In genomic region chr12:129863938-129864337, GRCh38 we compare ENCODE assay signal across 3 cellular contexts.
TF ChIP-seq lines count a peak whose summit lies in the region.

No MANE protein-coding gene starts in this region.

TF ChIP-seq in SK-N-SH, 30 proteins besides CTCF, POLR2A, EP300 and RAD21:
- no peak for TF ChIP-seq NFIC (IDR thresholded peaks at IDR 0.05; ENCODE audit: borderline replicate concordance)
- no peak for TF ChIP-seq TEAD4 (IDR thresholded peaks at IDR 0.05; ENCODE audit: borderline replicate concordance, insufficient read depth)
- TF ChIP-seq RFX5 (IDR thresholded peaks at IDR 0.05; ENCODE audit: low read length): no peak
- no peak for TF ChIP-seq USF1 (IDR thresholded peaks at IDR 0.05; ENCODE audit: borderline replicate concordance, low read depth)
- no peak for TF ChIP-seq TAF1 (IDR thresholded peaks at IDR 0.05; ENCODE audit: borderline replicate concordance, low read depth, low read length)
- no peak for TF ChIP-seq SMC3 (IDR thresholded peaks at IDR 0.05; ENCODE audit: low read depth, low read length)
- no peak for TF ChIP-seq ELF1 (IDR thresholded peaks at IDR 0.05)
- no peak for TF ChIP-seq MEF2A (IDR thresholded peaks at IDR 0.05; ENCODE audit: borderline replicate concordance, low read depth)
- TF ChIP-seq MXI1 (IDR thresholded peaks at IDR 0.05; ENCODE audit: low read depth, low read length): no peak

TF ChIP-seq in SK-N-SH treated with all-trans-retinoic acid at 6 μM for 48 hours, 23 proteins besides CTCF, POLR2A, EP300 and RAD21:
- TF ChIP-seq BACH2 (CRISPR knock-in tag; IDR thresholded peaks at IDR 0.05; ENCODE audit: borderline replicate concordance) (no peak), ISL1 (CRISPR knock-in tag; IDR thresholded peaks at IDR 0.05) (no peak), PATZ1 (CRISPR knock-in tag; IDR thresholded peaks at IDR 0.05; ENCODE audit: borderline replicate concordance) (no peak), PPARA (CRISPR knock-in tag; IDR thresholded peaks at IDR 0.05; ENCODE audit: borderline replicate concordance) (no peak), CREB5 (CRISPR knock-in tag; IDR thresholded peaks at IDR 0.05; ENCODE audit: low read depth) (no peak), RARB (CRISPR knock-in tag; IDR thresholded peaks at IDR 0.05) (no peak)

TF ChIP-seq in H1, 55 proteins besides CTCF, POLR2A, EP300 and RAD21:
- TF ChIP-seq CBX5 (IDR thresholded peaks at IDR 0.05; ENCODE audit: low read depth, low read length) (no peak), SIRT6 (IDR thresholded peaks at IDR 0.05; ENCODE audit: low read length) (no peak), SIX5 (IDR thresholded peaks at IDR 0.05; ENCODE audit: low read depth, low read length) (no peak), CREB1 (IDR thresholded peaks at IDR 0.05) (no peak), YY1 (IDR thresholded peaks at IDR 0.05; ENCODE audit: low read depth, low read length) (peak; percentile 84), ASH2L (IDR thresholded peaks at IDR 0.05; ENCODE audit: low read length) (no peak), POU5F1 (IDR thresholded peaks at IDR 0.05; ENCODE audit: low read depth, low read length) (no peak), SP1 (IDR thresholded peaks at IDR 0.05; ENCODE audit: low read depth, low read length) (no peak)
